1 cellular context compared by ENCODE assay signal in the genomic region with DNA sequence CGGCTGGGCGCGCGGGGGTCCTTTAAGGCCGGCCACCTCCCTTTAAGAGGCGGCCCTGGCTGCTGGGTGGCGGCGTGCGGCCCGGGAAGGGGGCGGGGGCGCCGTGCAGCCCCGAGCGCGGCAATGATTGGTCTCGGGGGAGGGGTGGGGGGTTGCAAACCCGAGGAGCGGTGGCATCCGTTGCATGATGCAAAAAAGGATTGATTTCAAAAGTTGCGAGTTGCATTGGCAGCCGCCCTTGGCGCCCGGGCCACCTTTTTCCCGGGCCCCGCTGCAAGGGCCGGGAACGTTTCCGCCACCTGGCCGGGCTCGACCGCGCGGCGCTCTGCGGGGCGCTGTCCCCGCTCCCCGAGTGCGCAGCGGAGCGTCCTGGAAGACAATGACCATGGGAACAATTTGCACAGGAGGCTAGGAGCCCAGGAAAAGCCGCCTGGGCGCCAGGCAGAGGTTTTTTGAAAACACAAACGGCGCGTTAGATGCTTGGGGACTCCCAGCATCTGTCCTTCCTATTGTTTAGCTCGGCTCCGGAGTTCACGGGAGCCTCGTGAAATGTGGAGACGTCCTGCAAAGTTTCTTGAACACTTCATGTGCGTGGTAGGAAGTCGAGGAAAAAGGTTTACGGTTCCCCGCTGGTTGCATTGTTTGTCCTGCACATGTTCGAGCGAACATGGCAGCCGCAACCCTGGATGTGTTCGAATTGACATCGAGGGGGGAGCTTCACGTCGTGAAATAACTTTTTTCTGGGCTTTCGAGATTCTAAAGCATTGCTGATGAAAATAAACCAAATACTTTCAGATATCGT.
A peak's percentile ranks its signal among the peaks of the same experiment; 100 is the strongest.
TF ChIP-seq lines count a peak whose summit lies in the region.

A gene with protein sequence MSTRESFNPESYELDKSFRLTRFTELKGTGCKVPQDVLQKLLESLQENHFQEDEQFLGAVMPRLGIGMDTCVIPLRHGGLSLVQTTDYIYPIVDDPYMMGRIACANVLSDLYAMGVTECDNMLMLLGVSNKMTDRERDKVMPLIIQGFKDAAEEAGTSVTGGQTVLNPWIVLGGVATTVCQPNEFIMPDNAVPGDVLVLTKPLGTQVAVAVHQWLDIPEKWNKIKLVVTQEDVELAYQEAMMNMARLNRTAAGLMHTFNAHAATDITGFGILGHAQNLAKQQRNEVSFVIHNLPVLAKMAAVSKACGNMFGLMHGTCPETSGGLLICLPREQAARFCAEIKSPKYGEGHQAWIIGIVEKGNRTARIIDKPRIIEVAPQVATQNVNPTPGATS (minus strand): TSS at position 78 of the 802 bp plus-strand sequence. CDS start 3,343 bp downstream, outside the sequence.

TF ChIP-seq in K562, 482 proteins besides CTCF, POLR2A, EP300 and RAD21 (continued from another document and continues in another):
- TF ChIP-seq BRD9 (IDR thresholded peaks at IDR 0.05; ENCODE audit: low read depth, partially characterized antibody) (no peak), CAMTA2 (CRISPR knock-in tag; conservative IDR thresholded peaks at IDR 0.05) (no peak), E4F1 (CRISPR knock-in tag; IDR thresholded peaks at IDR 0.05; ENCODE audit: borderline replicate concordance) (no peak), RBFOX2 (IDR thresholded peaks at IDR 0.05; ENCODE audit: low read depth, low read length) (peak; percentile 76), NUFIP1 (IDR thresholded peaks at IDR 0.05; ENCODE audit: partially characterized antibody) (no peak), SAFB (IDR thresholded peaks at IDR 0.05; ENCODE audit: borderline replicate concordance, low read depth, low read length) (no peak), SMARCA5 (IDR thresholded peaks at IDR 0.05) (no peak), CCAR2 (IDR thresholded peaks at IDR 0.05; ENCODE audit: low read depth, low read length) (no peak), ZNF431 (CRISPR knock-in tag; IDR thresholded peaks at IDR 0.05) (peak; percentile 67; the same call in 1 of the 2 replicates), ZNF707 (CRISPR knock-in tag; conservative IDR thresholded peaks at IDR 0.05) (no peak), ZNF696 (CRISPR knock-in tag; conservative IDR thresholded peaks at IDR 0.05) (no peak), MAFG (tag; conservative IDR thresholded peaks at IDR 0.05) (no peak), YBX1 (IDR thresholded peaks at IDR 0.05) (no peak), CCNT2 (IDR thresholded peaks at IDR 0.05; ENCODE audit: borderline replicate concordance, extremely low read depth, insufficient read length, low read depth, low read length) (peak; percentile 47), FOXP1 (CRISPR knock-in tag; IDR thresholded peaks at IDR 0.05) (0 out of 2 replicates have a peak, but pooled peaks have one; percentile 21), FOXJ3 (CRISPR knock-in tag; IDR thresholded peaks at IDR 0.05) (no peak), HMG20B (CRISPR knock-in tag; IDR thresholded peaks at IDR 0.05) (no peak), EWSR1 (IDR thresholded peaks at IDR 0.05; ENCODE audit: borderline replicate concordance, low read depth, partially characterized antibody) (no peak), ZNF324 (CRISPR knock-in tag; IDR thresholded peaks at IDR 0.05) (no peak), MEF2A (IDR thresholded peaks at IDR 0.05; ENCODE audit: control insufficient read depth, low read depth, low read length) (no peak), CXXC5 (CRISPR knock-in tag; IDR thresholded peaks at IDR 0.05) (peak; percentile 62), CBX1 (IDR thresholded peaks at IDR 0.05; ENCODE audit: low read depth) (no peak), DIDO1 (tag; IDR thresholded peaks at IDR 0.05; ENCODE audit: low read depth) (no peak), ZNF436 (CRISPR knock-in tag; IDR thresholded peaks at IDR 0.05) (no peak), ZNF133 (CRISPR knock-in tag; IDR thresholded peaks at IDR 0.05) (no peak), TRIM28 (IDR thresholded peaks at IDR 0.05) (no peak), PML (IDR thresholded peaks at IDR 0.05; ENCODE audit: low read length) (no peak), TFAM (CRISPR knock-in tag; conservative IDR thresholded peaks at IDR 0.05) (no peak), TRIM24 (IDR thresholded peaks at IDR 0.05) (no peak), CBFA2T2 (conservative IDR thresholded peaks at IDR 0.05) (no peak), GATA2 (CRISPR knock-in tag; IDR thresholded peaks at IDR 0.05) (no peak), TEAD1 (CRISPR knock-in tag; IDR thresholded peaks at IDR 0.05) (peak in 1 of 2 experiments; percentile 70; a peak in 1 of 4 replicates), SIRT6 (IDR thresholded peaks at IDR 0.05; ENCODE audit: low read depth, low read length) (no peak), ZNF174 (CRISPR knock-in tag; IDR thresholded peaks at IDR 0.05) (no peak), HSF4 (CRISPR knock-in tag; IDR thresholded peaks at IDR 0.05; ENCODE audit: borderline replicate concordance) (no peak), ZNF609 (CRISPR knock-in tag; IDR thresholded peaks at IDR 0.05; ENCODE audit: borderline replicate concordance) (no peak), ZNF408 (CRISPR knock-in tag; IDR thresholded peaks at IDR 0.05; ENCODE audit: low read depth) (no peak), USF1 (CRISPR knock-in tag; IDR thresholded peaks at IDR 0.05) (peak; percentile 27; the same call in 1 of the 2 replicates), ZNF79 (CRISPR knock-in tag; IDR thresholded peaks at IDR 0.05; ENCODE audit: low read depth) (no peak), TCF3 (CRISPR knock-in tag; IDR thresholded peaks at IDR 0.05) (no peak), CTCFL (IDR thresholded peaks at IDR 0.05; ENCODE audit: borderline replicate concordance, insufficient read depth, low read depth, low read length, poor library complexity, severe bottlenecking) (peak; percentile 35), HNRNPK (IDR thresholded peaks at IDR 0.05; ENCODE audit: low read depth, low read length, poor library complexity, severe bottlenecking) (no peak), CEBPG (CRISPR knock-in tag; IDR thresholded peaks at IDR 0.05) (peak; percentile 28; the same call in 1 of the 2 replicates), CEBPG (tag; conservative IDR thresholded peaks at IDR 0.05 in 1 of 2, IDR thresholded peaks at IDR 0.05 in 1 of 2) (no peak), ESRRB (CRISPR knock-in tag; IDR thresholded peaks at IDR 0.05; ENCODE audit: borderline replicate concordance) (no peak), MECOM (CRISPR knock-in tag; IDR thresholded peaks at IDR 0.05) (no peak), PCBP2 (IDR thresholded peaks at IDR 0.05; ENCODE audit: low read depth, low read length, poor library complexity, severe bottlenecking) (no peak), ETS2 (tag; IDR thresholded peaks at IDR 0.05; ENCODE audit: borderline replicate concordance, poor library complexity, severe bottlenecking) (no peak), BRF1 (IDR thresholded peaks at IDR 0.05; ENCODE audit: borderline replicate concordance, extremely low read depth, insufficient read length) (no peak), HNRNPLL (IDR thresholded peaks at IDR 0.05; ENCODE audit: low read depth, low read length, poor library complexity, severe bottlenecking) (no peak)
- TF ChIP-seq, protein P1, sequence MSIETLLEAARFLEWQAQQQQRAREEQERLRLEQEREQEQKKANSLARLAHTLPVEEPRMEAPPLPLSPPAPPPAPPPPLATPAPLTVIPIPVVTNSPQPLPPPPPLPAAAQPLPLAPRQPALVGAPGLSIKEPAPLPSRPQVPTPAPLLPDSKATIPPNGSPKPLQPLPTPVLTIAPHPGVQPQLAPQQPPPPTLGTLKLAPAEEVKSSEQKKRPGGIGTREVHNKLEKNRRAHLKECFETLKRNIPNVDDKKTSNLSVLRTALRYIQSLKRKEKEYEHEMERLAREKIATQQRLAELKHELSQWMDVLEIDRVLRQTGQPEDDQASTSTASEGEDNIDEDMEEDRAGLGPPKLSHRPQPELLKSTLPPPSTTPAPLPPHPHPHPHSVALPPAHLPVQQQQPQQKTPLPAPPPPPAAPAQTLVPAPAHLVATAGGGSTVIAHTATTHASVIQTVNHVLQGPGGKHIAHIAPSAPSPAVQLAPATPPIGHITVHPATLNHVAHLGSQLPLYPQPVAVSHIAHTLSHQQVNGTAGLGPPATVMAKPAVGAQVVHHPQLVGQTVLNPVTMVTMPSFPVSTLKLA (conservative IDR thresholded peaks at IDR 0.05), result peak; percentile 65 to 76
- TF ChIP-seq, protein P2, sequence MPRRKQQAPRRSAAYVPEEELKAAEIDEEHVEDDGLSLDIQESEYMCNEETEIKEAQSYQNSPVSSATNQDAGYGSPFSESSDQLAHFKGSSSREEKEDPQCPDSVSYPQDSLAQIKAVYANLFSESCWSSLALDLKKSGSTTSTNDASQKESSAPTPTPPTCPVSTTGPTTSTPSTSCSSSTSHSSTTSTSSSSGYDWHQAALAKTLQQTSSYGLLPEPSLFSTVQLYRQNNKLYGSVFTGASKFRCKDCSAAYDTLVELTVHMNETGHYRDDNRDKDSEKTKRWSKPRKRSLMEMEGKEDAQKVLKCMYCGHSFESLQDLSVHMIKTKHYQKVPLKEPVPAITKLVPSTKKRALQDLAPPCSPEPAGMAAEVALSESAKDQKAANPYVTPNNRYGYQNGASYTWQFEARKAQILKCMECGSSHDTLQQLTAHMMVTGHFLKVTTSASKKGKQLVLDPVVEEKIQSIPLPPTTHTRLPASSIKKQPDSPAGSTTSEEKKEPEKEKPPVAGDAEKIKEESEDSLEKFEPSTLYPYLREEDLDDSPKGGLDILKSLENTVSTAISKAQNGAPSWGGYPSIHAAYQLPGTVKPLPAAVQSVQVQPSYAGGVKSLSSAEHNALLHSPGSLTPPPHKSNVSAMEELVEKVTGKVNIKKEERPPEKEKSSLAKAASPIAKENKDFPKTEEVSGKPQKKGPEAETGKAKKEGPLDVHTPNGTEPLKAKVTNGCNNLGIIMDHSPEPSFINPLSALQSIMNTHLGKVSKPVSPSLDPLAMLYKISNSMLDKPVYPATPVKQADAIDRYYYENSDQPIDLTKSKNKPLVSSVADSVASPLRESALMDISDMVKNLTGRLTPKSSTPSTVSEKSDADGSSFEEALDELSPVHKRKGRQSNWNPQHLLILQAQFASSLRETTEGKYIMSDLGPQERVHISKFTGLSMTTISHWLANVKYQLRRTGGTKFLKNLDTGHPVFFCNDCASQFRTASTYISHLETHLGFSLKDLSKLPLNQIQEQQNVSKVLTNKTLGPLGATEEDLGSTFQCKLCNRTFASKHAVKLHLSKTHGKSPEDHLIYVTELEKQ (CRISPR knock-in tag; IDR thresholded peaks at IDR 0.05), result no peak
